Comparison of ENCODE assay signal across 7 cellular contexts in the genomic region with DNA sequence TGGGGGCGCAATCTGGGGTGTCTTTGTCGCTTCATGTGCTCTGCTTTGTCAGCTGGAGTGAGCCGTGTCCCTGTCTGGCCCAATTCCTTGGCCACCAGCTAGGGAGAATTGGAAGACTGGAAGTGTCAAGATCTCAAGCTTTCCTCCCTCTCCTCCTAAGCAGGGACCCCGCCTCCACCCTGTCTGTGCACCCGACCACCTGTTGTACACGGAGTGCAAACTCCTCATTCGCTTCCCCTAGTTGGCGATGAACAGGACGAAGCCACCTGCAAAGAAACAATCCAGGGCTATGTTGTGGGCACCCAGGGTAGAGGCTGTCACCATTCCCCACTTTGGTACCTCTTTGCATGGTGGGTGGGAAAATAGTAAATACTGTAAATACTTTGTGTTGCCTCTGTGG. TPM values are rescaled to one million over a fixed set of nuclear protein-coding genes. Genes with fewer than 3 reads are reported as not detected.
DNase-seq lines count a peak whose midpoint lies in the region; ATAC-seq and TF ChIP-seq lines count a peak whose summit lies in the region.
"Had no signal": no experiment of that assay in that cellular context is flagged by ENCODE, and none has a peak within 500 bp of the region (broad histone marks: within the 10 kb centered on the region; RNA-seq: fewer than 3 reads in every experiment).

No MANE protein-coding gene starts in this region.

- ATAC-seq in activated naive CD4-positive, alpha-beta T cell treated with anti-CD3 and anti-CD28 coated beads, Interleukin-2, amount 50 U/mL, for 72 hours, result no peak
- no peak for ATAC-seq in GM18520 (IDR thresholded peaks at IDR 0.05; ENCODE audit: unreplicated experiment)

- H3K27me3 Mint-ChIP-seq in activated naive CD4-positive, alpha-beta T cell treated with anti-CD3 and anti-CD28 coated beads for 36 hours (ENCODE audit: low read depth), result no peaks in the 10 kb centered on the region
- H3K27me3 Mint-ChIP-seq in progenitor cell of endocrine pancreas, result peaks cover 6% of the 10 kb centered on the region

- no peak overlapping the region for H3K27ac Mint-ChIP-seq in activated naive CD4-positive, alpha-beta T cell treated with anti-CD3 and anti-CD28 coated beads for 36 hours
- peak overlapping the region in 1 of 2 donors; percentile 98 for H3K27ac Mint-ChIP-seq in activated naive CD4-positive, alpha-beta T cell treated with anti-CD3 and anti-CD28 coated beads, Interleukin-2, amount 50 U/mL, for 72 hours
- no peak overlapping the region for H3K27ac Mint-ChIP-seq in progenitor cell of endocrine pancreas

- DNase-seq in activated naive CD4-positive, alpha-beta T cell treated with anti-CD3 and anti-CD28 coated beads for 36 hours, result no peak
- no peak for DNase-seq in activated naive CD4-positive, alpha-beta T cell treated with anti-CD3 and anti-CD28 coated beads, Interleukin-2, amount 50 U/mL, for 72 hours (ENCODE audit: low spot score in 2 of 2)
- no peak for DNase-seq in progenitor cell of endocrine pancreas (ENCODE audit: low spot score, unreplicated experiment)
- DNase-seq: NCI-H1092 treated with DMSO at 0.1 percent for 48 hours had no signal

- no peaks in the 10 kb centered on the region for H3K9me3 Mint-ChIP-seq in activated naive CD4-positive, alpha-beta T cell treated with anti-CD3 and anti-CD28 coated beads for 36 hours
- no peaks in the 10 kb centered on the region for H3K9me3 Mint-ChIP-seq in activated naive CD4-positive, alpha-beta T cell treated with anti-CD3 and anti-CD28 coated beads, Interleukin-2, amount 50 U/mL, for 72 hours
- no peaks in the 10 kb centered on the region for H3K9me3 Mint-ChIP-seq in progenitor cell of endocrine pancreas (ENCODE audit: low read depth)

- no peak for TF ChIP-seq CTCF in progenitor cell of endocrine pancreas (IDR thresholded peaks at IDR 0.05; ENCODE audit: unreplicated experiment)

- H3K4me3 Mint-ChIP-seq in activated naive CD4-positive, alpha-beta T cell treated with anti-CD3 and anti-CD28 coated beads for 36 hours, result peak overlapping the region; percentile 98
- peak overlapping the region; percentile 98 for H3K4me3 Mint-ChIP-seq in progenitor cell of endocrine pancreas (ENCODE audit: low read depth)

- CTCF ChIA-PET in activated naive CD4-positive, alpha-beta T cell treated with anti-CD3 and anti-CD28 coated beads for 36 hours (lab: Charles Lee), result interaction anchor here (0.7 to 1.7 kb wide), 2 partner anchors 58 to 298 kb away, joined by 4 to 6 read pairs; no protein-coding TSS in a partner anchor

- H3K36me3 Mint-ChIP-seq in activated naive CD4-positive, alpha-beta T cell treated with anti-CD3 and anti-CD28 coated beads for 36 hours (ENCODE audit: low read depth), result peaks cover 48% of the 10 kb centered on the region
- peaks cover 44 to 48% of the 10 kb centered on the region in 2 donors for H3K36me3 Mint-ChIP-seq in activated naive CD4-positive, alpha-beta T cell treated with anti-CD3 and anti-CD28 coated beads, Interleukin-2, amount 50 U/mL, for 72 hours
- H3K36me3 Mint-ChIP-seq in progenitor cell of endocrine pancreas (ENCODE audit: insufficient read depth), result peaks cover 14% of the 10 kb centered on the region

- intact Hi-C loops in activated naive CD4-positive, alpha-beta T cell treated with anti-CD3 and anti-CD28 coated beads for 36 hours (cut with micrococcal nuclease), result loop anchor here (2.0 kb wide), 1 partner anchor 73 kb away; a partner anchor contains a TSS

- H3K4me1 Mint-ChIP-seq in activated naive CD4-positive, alpha-beta T cell treated with anti-CD3 and anti-CD28 coated beads for 36 hours (ENCODE audit: low read depth), result peaks cover 40% of the 10 kb centered on the region
- peaks cover 17% of the 10 kb centered on the region for H3K4me1 Mint-ChIP-seq in progenitor cell of endocrine pancreas (ENCODE audit: low read depth)

RNA-seq across cellular contexts. Expression of a gene that starts 1.7 kb away (rescaled TPM):
- total RNA-seq in activated naive CD4-positive, alpha-beta T cell treated with anti-CD3 and anti-CD28 coated beads for 36 hours, result under 1 TPM; 0.10 to 0.45 TPM
- 1 to 10 TPM in 1 of 2 donors, under 1 TPM in 1; 0.29 to 2.3 TPM for total RNA-seq in activated naive CD4-positive, alpha-beta T cell treated with anti-CD3 and anti-CD28 coated beads, Interleukin-2, amount 50 U/mL, for 72 hours
- 1.5 and 1.7 TPM in 2 replicates for total RNA-seq in progenitor cell of endocrine pancreas
- total RNA-seq: SJSA1 had no signal

RNA-seq across cellular contexts. Expression of a gene that starts 1.8 kb away (rescaled TPM):
- total RNA-seq in activated naive CD4-positive, alpha-beta T cell treated with anti-CD3 and anti-CD28 coated beads for 36 hours, result 10 to 100 TPM; 77.4 to 78.5 TPM
- 10 to 100 TPM; 42.3 to 97.1 TPM for total RNA-seq in activated naive CD4-positive, alpha-beta T cell treated with anti-CD3 and anti-CD28 coated beads, Interleukin-2, amount 50 U/mL, for 72 hours
- 110 and 115 TPM in 2 replicates for total RNA-seq in progenitor cell of endocrine pancreas

RNA-seq across cellular contexts. Expression of a gene that starts 2.0 kb away (rescaled TPM):
- total RNA-seq in activated naive CD4-positive, alpha-beta T cell treated with anti-CD3 and anti-CD28 coated beads for 36 hours, result 10 to 100 TPM; 39.0 to 39.7 TPM
- 10 to 100 TPM; 57.5 to 84.4 TPM for total RNA-seq in activated naive CD4-positive, alpha-beta T cell treated with anti-CD3 and anti-CD28 coated beads, Interleukin-2, amount 50 U/mL, for 72 hours
- total RNA-seq in progenitor cell of endocrine pancreas, result 35.9 and 41.9 TPM in 2 replicates

RNA-seq across cellular contexts. Expression of a gene that starts 13.5 kb away (rescaled TPM):
- total RNA-seq in activated naive CD4-positive, alpha-beta T cell treated with anti-CD3 and anti-CD28 coated beads for 36 hours, result under 1 TPM; 0.10 TPM
- under 1 TPM; 0.19 to 0.25 TPM for total RNA-seq in activated naive CD4-positive, alpha-beta T cell treated with anti-CD3 and anti-CD28 coated beads, Interleukin-2, amount 50 U/mL, for 72 hours
- 0.33 TPM in 1 of 2 replicates, not detected in the other for total RNA-seq in progenitor cell of endocrine pancreas
- total RNA-seq: ovary, SJSA1 had no signal

RNA-seq across cellular contexts. Expression of a gene that starts 20.2 kb away (rescaled TPM):
- total RNA-seq in activated naive CD4-positive, alpha-beta T cell treated with anti-CD3 and anti-CD28 coated beads for 36 hours, result 10 to 100 TPM; 21.1 to 24.4 TPM
- total RNA-seq in activated naive CD4-positive, alpha-beta T cell treated with anti-CD3 and anti-CD28 coated beads, Interleukin-2, amount 50 U/mL, for 72 hours, result 10 to 100 TPM; 26.2 to 39.9 TPM
- 23.3 and 24.4 TPM in 2 replicates for total RNA-seq in progenitor cell of endocrine pancreas
